ENCODE assay signal across 14 cellular contexts in genomic region chr10:133429571-133429970, GRCh38. TPM values are rescaled to one million over a fixed set of nuclear protein-coding genes. Genes with fewer than 3 reads are reported as not detected.
"Had no signal": no experiment of that assay in that cellular context is flagged by ENCODE, and none has a peak within 500 bp of the region (broad histone marks: within the 10 kb centered on the region; RNA-seq: fewer than 3 reads in every experiment).

No MANE protein-coding gene starts in this region.

RNA-seq across cellular contexts. Expression of gene SPRN, which starts 5.1 kb away (rescaled TPM):
- total RNA-seq: activated B cell treated with CpG ODN at 0.5 μM for 24 hours; activated CD4-positive, alpha-beta memory T cell treated with anti-CD3 and anti-CD28 coated beads for 36 hours; activated CD4-positive, alpha-beta T cell treated with anti-CD3 and anti-CD28 coated beads, Interleukin-2, amount 10 ng/mL, durations not matched to agents 24 days and 14 days; activated CD8-positive, alpha-beta memory T cell treated with anti-CD3 and anti-CD28 coated beads for 36 hours; activated CD8-positive, alpha-beta T cell treated with anti-CD3 and anti-CD28 coated beads for 36 hours; activated naive CD4-positive, alpha-beta T cell treated with anti-CD3 and anti-CD28 coated beads for 36 hours; activated naive CD4-positive, alpha-beta T cell treated with anti-CD3 and anti-CD28 coated beads, Interleukin-2, amount 50 U/mL, for 72 hours; activated naive CD8-positive, alpha-beta T cell treated with anti-CD3 and anti-CD28 coated beads for 36 hours; activated T-cell treated with anti-CD3 and anti-CD28 coated beads, Interleukin-2, amount 50 U/mL, for 4 hours; activated T-cell treated with anti-CD3 and anti-CD28 coated beads, Interleukin-2, amount 50 U/mL, for 72 hours; activated T-helper 1 cell treated with anti-CD3 and anti-CD28 coated beads, Interleukin-12 subunit alpha, Interleukin-12 subunit beta, Interleukin-2, Interleukin-4 antibody, amounts not matched to agents 30 ng/mL and 10 ng/mL and 1 ng/mL, durations not matched to agents 14 hours and 24 hours and 36 hours; activated T-helper 17 cell treated with anti-CD3 and anti-CD28 coated beads, Interleukin-2, amount 50 U/mL, for 72 hours; aorta; body of pancreas had no signal
